In genomic region chr9:107260437-107261081, GRCh38 we compare ENCODE assay signal across 9 cellular contexts. TPM values are rescaled to one million over a fixed set of nuclear protein-coding genes. Genes with fewer than 3 reads are reported as not detected.
DNase-seq lines count a peak whose midpoint lies in the region; ATAC-seq and TF ChIP-seq lines count a peak whose summit lies in the region.
"Had no signal": no experiment of that assay in that cellular context is flagged by ENCODE, and none has a peak within 500 bp of the region (broad histone marks: within the 10 kb centered on the region; RNA-seq: fewer than 3 reads in every experiment).

No MANE protein-coding gene starts in this region.

- no peak overlapping the region for H3K23ac ChIP-seq in mesenchymal stem cell (ENCODE audit: low read length in 2 of 2)

- no peak overlapping the region for H2BK15ac ChIP-seq in mesenchymal stem cell (ENCODE audit: low read depth, poor library complexity, severe bottlenecking)

- H3K79me2 ChIP-seq in SK-N-SH (ENCODE audit: insufficient read depth): no peaks in the 10 kb centered on the region

- TF ChIP-seq EP300 in SK-N-SH (IDR thresholded peaks at IDR 0.05; ENCODE audit: borderline replicate concordance in 1 of 2, low read depth in 1 of 2, low read length in 1 of 2): no peak

- H3K27me3 ChIP-seq in mesenchymal stem cell (ENCODE audit: control insufficient read depth in 1 of 2, insufficient read depth in 1 of 2, low read length in 2 of 2): no peaks in the 10 kb centered on the region
- no peaks in the 10 kb centered on the region for H3K27me3 ChIP-seq in SK-N-SH (ENCODE audit: insufficient read depth)

- H2BK120ac ChIP-seq in mesenchymal stem cell (ENCODE audit: low read depth, low read length): no peak overlapping the region

- WGBS in mesenchymal stem cell: 76% methylated on average over 2 of the region's 4 CpGs
- 80% methylated on average over 4 of the region's 4 CpGs for WGBS in SK-N-SH (ENCODE audit: low lambda C conversion rate)

- H3K36me3 ChIP-seq in mesenchymal stem cell (ENCODE audit: control insufficient read depth in 1 of 2, insufficient read depth in 2 of 2, low read depth in 1 of 2, low read length in 2 of 2) (no peaks in the 10 kb centered on the region), SK-N-SH (replicated peaks in 1 of 2; ENCODE audit: control insufficient read depth in 1 of 2, insufficient read depth in 2 of 2, low read length in 1 of 2) (no peaks in the 10 kb centered on the region)

- H3K4me2 ChIP-seq in mesenchymal stem cell (ENCODE audit: low read length, poor library complexity, severe bottlenecking) (no peak overlapping the region), SK-N-SH (no peak overlapping the region)

- H3K9ac ChIP-seq in mesenchymal stem cell (ENCODE audit: low read length) (peak overlapping the region; percentile 30), SK-N-SH (no peak overlapping the region)

- no peak overlapping the region for H3K4ac ChIP-seq in mesenchymal stem cell (ENCODE audit: low read depth in 1 of 2, low read length in 2 of 2)

- POLR2A ChIA-PET in SK-N-SH (lab: Yijun Ruan, JAX): no interaction called here

- no peak overlapping the region for H3K14ac ChIP-seq in mesenchymal stem cell (ENCODE audit: low read length in 2 of 2)

- CTCF ChIA-PET in SK-N-SH (lab: Yijun Ruan, JAX): interaction anchor here (0.6 to 1.5 kb wide), 4 partner anchors 10 to 89 kb away, joined by 3 to 8 read pairs (median 3); no protein-coding TSS in a partner anchor

- no peak overlapping the region for H2BK12ac ChIP-seq in mesenchymal stem cell (ENCODE audit: low read length in 2 of 2)

- H2BK5ac ChIP-seq in mesenchymal stem cell (ENCODE audit: low read depth, low read length, poor library complexity, severe bottlenecking): no peak overlapping the region

- no peak for TF ChIP-seq RAD21 in SK-N-SH (IDR thresholded peaks at IDR 0.05; ENCODE audit: low read length)

- H2AK5ac ChIP-seq in mesenchymal stem cell (ENCODE audit: low read length, severe bottlenecking): no peak overlapping the region

- H2AFZ ChIP-seq in mesenchymal stem cell (ENCODE audit: low read depth, low read length): no peak overlapping the region
- H2AFZ ChIP-seq in SK-N-SH (ENCODE audit: low read depth): no peak overlapping the region

- DNase-seq in NCI-H2171 (lab: John Stamatoyannopoulos, UW) (peak; percentile 3), mesenchymal stem cell (no peak), KG1 (lab: John Stamatoyannopoulos, UW) (no peak), iPS-NIHi11 (ENCODE audit: low spot score) (no peak), ecto neural progenitor cell (ENCODE audit: low spot score) (no peak), SK-N-SH (no peak)
- DNase-seq: NCI-H146 had no signal

- no peak overlapping the region for H3K18ac ChIP-seq in mesenchymal stem cell (ENCODE audit: low read depth in 1 of 2, low read length in 2 of 2)

- H3K27ac ChIP-seq in mesenchymal stem cell (ENCODE audit: low read length, poor library complexity, severe bottlenecking): no peak overlapping the region
- H3K27ac ChIP-seq in SK-N-SH (ENCODE audit: low read depth in 2 of 2, low read length in 1 of 2): no peak overlapping the region

- H3K79me1 ChIP-seq in mesenchymal stem cell (replicated peaks; ENCODE audit: low read length, poor library complexity, severe bottlenecking): no peaks in the 10 kb centered on the region

- H3K9me2 ChIP-seq in SK-N-SH: no peaks in the 10 kb centered on the region

- no peak for TF ChIP-seq CTCF in SK-N-SH (IDR thresholded peaks at IDR 0.05)

- H4K91ac ChIP-seq in mesenchymal stem cell (ENCODE audit: low read length): no peak overlapping the region

- H3K9me3 ChIP-seq in mesenchymal stem cell (ENCODE audit: control insufficient read depth, low read length) (peaks cover 8% of the 10 kb centered on the region), SK-N-SH (0 out of 2 replicates have a peak, but pooled peaks cover 4% of the 10 kb centered on the region)

- peak; percentile 100 for ATAC-seq in GM18870 (IDR thresholded peaks at IDR 0.05; ENCODE audit: unreplicated experiment)
- peak; percentile 99 for ATAC-seq in HG02678 (IDR thresholded peaks at IDR 0.05; ENCODE audit: unreplicated experiment)

- H4K20me1 ChIP-seq in SK-N-SH (ENCODE audit: insufficient read depth): no peaks in the 10 kb centered on the region

- H3K4me1 ChIP-seq in mesenchymal stem cell (ENCODE audit: control insufficient read depth, insufficient read depth, low read depth, low read length): no peaks in the 10 kb centered on the region
- H3K4me1 ChIP-seq in SK-N-SH (ENCODE audit: control insufficient read depth in 1 of 2, insufficient read depth in 2 of 2, low read depth in 1 of 2, low read length in 1 of 2): no peaks in the 10 kb centered on the region

- H3K4me3 ChIP-seq in mesenchymal stem cell (ENCODE audit: insufficient read depth in 1 of 2, low read depth in 1 of 2, low read length in 2 of 2) (peak overlapping the region in 1 of 2 experiments; percentile 19), SK-N-SH (ENCODE audit: low read depth in 2 of 2, low read length in 1 of 2) (no peak overlapping the region)

- no peaks in the 10 kb centered on the region for H3F3A ChIP-seq in SK-N-SH (replicated peaks; ENCODE audit: insufficient read depth)

- no peak overlapping the region for H4K8ac ChIP-seq in mesenchymal stem cell (ENCODE audit: low read length)

TF ChIP-seq in SK-N-SH, 30 proteins besides CTCF, POLR2A, EP300 and RAD21:
- TF ChIP-seq GABPA (IDR thresholded peaks at IDR 0.05; ENCODE audit: low read depth) (no peak), RCOR1 (IDR thresholded peaks at IDR 0.05; ENCODE audit: low read length) (no peak), FOXM1 (IDR thresholded peaks at IDR 0.05; ENCODE audit: low read depth) (no peak), SMC3 (IDR thresholded peaks at IDR 0.05; ENCODE audit: low read depth, low read length) (no peak), RFX5 (IDR thresholded peaks at IDR 0.05; ENCODE audit: low read length) (no peak), ZBTB33 (IDR thresholded peaks at IDR 0.05; ENCODE audit: borderline replicate concordance, low read depth) (no peak), TEAD4 (IDR thresholded peaks at IDR 0.05; ENCODE audit: borderline replicate concordance, insufficient read depth) (no peak), GATA2 (CRISPR knock-in tag; IDR thresholded peaks at IDR 0.05) (no peak), FOSL2 (IDR thresholded peaks at IDR 0.05; ENCODE audit: borderline replicate concordance, low read depth) (no peak), ELF1 (IDR thresholded peaks at IDR 0.05) (no peak), YY1 (IDR thresholded peaks at IDR 0.05; ENCODE audit: low read depth) (no peak), FOXJ3 (CRISPR knock-in tag; IDR thresholded peaks at IDR 0.05) (no peak), TCF12 (IDR thresholded peaks at IDR 0.05) (no peak), POLR2AphosphoS5 (IDR thresholded peaks at IDR 0.05; ENCODE audit: low read depth, low read length) (no peak), EZH2phosphoT487 (IDR thresholded peaks at IDR 0.05; ENCODE audit: borderline replicate concordance, low read depth) (no peak), NFIC (IDR thresholded peaks at IDR 0.05; ENCODE audit: borderline replicate concordance) (no peak)
- TF ChIP-seq, protein P1, sequence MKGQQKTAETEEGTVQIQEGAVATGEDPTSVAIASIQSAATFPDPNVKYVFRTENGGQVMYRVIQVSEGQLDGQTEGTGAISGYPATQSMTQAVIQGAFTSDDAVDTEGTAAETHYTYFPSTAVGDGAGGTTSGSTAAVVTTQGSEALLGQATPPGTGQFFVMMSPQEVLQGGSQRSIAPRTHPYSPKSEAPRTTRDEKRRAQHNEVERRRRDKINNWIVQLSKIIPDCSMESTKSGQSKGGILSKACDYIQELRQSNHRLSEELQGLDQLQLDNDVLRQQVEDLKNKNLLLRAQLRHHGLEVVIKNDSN (IDR thresholded peaks at IDR 0.05; ENCODE audit: borderline replicate concordance, low read depth): no peak
- TF ChIP-seq, protein P2, sequence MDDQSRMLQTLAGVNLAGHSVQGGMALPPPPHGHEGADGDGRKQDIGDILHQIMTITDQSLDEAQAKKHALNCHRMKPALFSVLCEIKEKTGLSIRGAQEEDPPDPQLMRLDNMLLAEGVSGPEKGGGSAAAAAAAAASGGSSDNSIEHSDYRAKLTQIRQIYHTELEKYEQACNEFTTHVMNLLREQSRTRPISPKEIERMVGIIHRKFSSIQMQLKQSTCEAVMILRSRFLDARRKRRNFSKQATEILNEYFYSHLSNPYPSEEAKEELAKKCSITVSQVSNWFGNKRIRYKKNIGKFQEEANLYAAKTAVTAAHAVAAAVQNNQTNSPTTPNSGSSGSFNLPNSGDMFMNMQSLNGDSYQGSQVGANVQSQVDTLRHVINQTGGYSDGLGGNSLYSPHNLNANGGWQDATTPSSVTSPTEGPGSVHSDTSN (IDR thresholded peaks at IDR 0.05): no peak
- TF ChIP-seq, protein P3, sequence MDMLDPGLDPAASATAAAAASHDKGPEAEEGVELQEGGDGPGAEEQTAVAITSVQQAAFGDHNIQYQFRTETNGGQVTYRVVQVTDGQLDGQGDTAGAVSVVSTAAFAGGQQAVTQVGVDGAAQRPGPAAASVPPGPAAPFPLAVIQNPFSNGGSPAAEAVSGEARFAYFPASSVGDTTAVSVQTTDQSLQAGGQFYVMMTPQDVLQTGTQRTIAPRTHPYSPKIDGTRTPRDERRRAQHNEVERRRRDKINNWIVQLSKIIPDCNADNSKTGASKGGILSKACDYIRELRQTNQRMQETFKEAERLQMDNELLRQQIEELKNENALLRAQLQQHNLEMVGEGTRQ (IDR thresholded peaks at IDR 0.05; ENCODE audit: borderline replicate concordance, low read depth, low read length): no peak
TF ChIP-seq in SK-N-SH: peak in this region for 0.

RNA-seq across cellular contexts. Expression of gene RAD23B, which starts 22.5 kb away (rescaled TPM):
- polyA plus RNA-seq in mesenchymal stem cell (2013, experiment 1 of 2): 125 TPM
- polyA plus RNA-seq in mesenchymal stem cell (2013, experiment 2 of 2): 130 TPM
- 62.9 and 80.7 TPM in 2 replicates for polyA plus RNA-seq in SK-N-SH (2012; rRNA removed)
- polyA plus RNA-seq in SK-N-SH (2012; cell fraction: cytosol; rRNA removed): 83.6 and 90.2 TPM in 2 replicates
- polyA plus RNA-seq in SK-N-SH (2012; cell fraction: nucleus; rRNA removed): 22.5 and 50.3 TPM in 2 replicates
